10 cellular contexts compared by ENCODE assay signal in the genomic region with DNA sequence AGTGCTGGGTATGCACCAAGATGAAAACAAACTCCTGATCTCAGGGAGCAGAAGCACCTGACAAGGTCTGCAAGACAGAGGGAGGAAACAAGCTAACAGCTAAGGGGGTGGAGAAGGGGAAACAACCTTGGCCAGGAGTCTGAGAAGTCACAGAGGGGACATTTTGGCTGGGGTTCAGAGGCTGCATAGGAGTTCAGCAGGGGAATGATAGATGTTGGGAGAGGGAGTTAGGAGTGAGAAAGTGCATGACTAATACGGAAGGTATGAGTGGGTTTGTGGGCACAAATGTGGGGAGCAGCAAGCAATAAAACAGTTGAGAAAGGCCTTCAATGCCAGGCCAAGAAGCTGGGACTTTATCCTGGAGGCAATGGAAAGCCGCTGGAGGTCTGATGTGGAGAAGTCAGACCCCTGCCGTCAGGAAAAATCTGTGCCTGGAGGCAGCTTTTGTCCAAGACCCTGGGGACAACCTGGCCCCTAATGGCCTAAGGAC. TPM values are rescaled to one million over a fixed set of nuclear protein-coding genes. Genes with fewer than 3 reads are reported as not detected.
A peak's percentile ranks its signal among the peaks of the same experiment; 100 is the strongest.
DNase-seq lines count a peak whose midpoint lies in the region; ATAC-seq, FAIRE-seq and TF ChIP-seq lines count a peak whose summit lies in the region.
"Had no signal": no experiment of that assay in that cellular context is flagged by ENCODE, and none has a peak within 500 bp of the region (broad histone marks: within the 10 kb centered on the region; RNA-seq: fewer than 3 reads in every experiment).

No MANE protein-coding gene starts in this region.

- H3K27ac ChIP-seq in ACC112 (ENCODE audit: low read depth, low read length) (peak overlapping the region; percentile 49), astrocyte (ENCODE audit: low read depth, low read length) (peak overlapping the region; percentile 74), pancreas (peak overlapping the region in 1 of 4 donors; percentile 22)

- H3K27me3 Mint-ChIP-seq in astrocyte (ENCODE audit: low read depth, unreplicated experiment), result no peaks in the 10 kb centered on the region

- no peaks in the 10 kb centered on the region for H3K9me3 Mint-ChIP-seq in astrocyte (ENCODE audit: unreplicated experiment)

- H3K79me2 ChIP-seq in ACC112 (ENCODE audit: control insufficient read depth, insufficient read depth, low read length, unreplicated experiment) (peaks cover 57% of the 10 kb centered on the region), astrocyte (ENCODE audit: insufficient read depth, low read length) (peaks cover 87% of the 10 kb centered on the region)

- FAIRE-seq in astrocyte (lab: Jason Lieb, UNC), result peak; percentile 62
- FAIRE-seq in pancreas (lab: Jason Lieb, UNC), result no peak
- no peak for FAIRE-seq in D721Med (lab: Jason Lieb, UNC)

- WGBS in pancreas, 2 donors, result 77 to 90% methylated on average over 3 of the region's 3 CpGs

- H3K36me3 Mint-ChIP-seq in astrocyte (ENCODE audit: low read depth, unreplicated experiment), result peaks cover 17% of the 10 kb centered on the region

- intact Hi-C loops in pancreas (cut with DNase I), result no loop called here

- in situ Hi-C loops in GM13977 (cut with MboI; ENCODE audit: low pct_unique_long_range_greater_than_20kb, low sequenced_read_pairs, unreplicated experiment), result no loop called here

- H3K36me3 ChIP-seq in ACC112 (ENCODE audit: insufficient read depth, low read length) (peaks cover 18% of the 10 kb centered on the region; the same call in 1 of the 2 replicates), astrocyte (ENCODE audit: insufficient read depth, low read length) (peaks cover 49% of the 10 kb centered on the region), kidney epithelial cell (ENCODE audit: control insufficient read depth, insufficient read depth, low read length) (peaks cover 12% of the 10 kb centered on the region), pancreas (peaks cover 0 to 30% (median 11%) of the 10 kb centered on the region in 3 donors)

- peaks cover 87% of the 10 kb centered on the region for H4K20me1 ChIP-seq in astrocyte (ENCODE audit: insufficient read depth, low read length)

- H3K4me1 ChIP-seq in ACC112 (ENCODE audit: control insufficient read depth, insufficient read depth, low read length, unreplicated experiment), result peaks cover 49% of the 10 kb centered on the region
- H3K4me1 ChIP-seq in astrocyte (ENCODE audit: insufficient read depth, low read length), result peaks cover 53% of the 10 kb centered on the region
- H3K4me1 ChIP-seq in pancreas, result peaks cover 6 to 16% (median 12%) of the 10 kb centered on the region in 3 donors

- peak overlapping the region; percentile 58 for H3K4me2 ChIP-seq in astrocyte (ENCODE audit: low read length)

- peak overlapping the region; percentile 17 for H3K4me3 Mint-ChIP-seq in astrocyte (ENCODE audit: unreplicated experiment)

- TF ChIP-seq CTCF in astrocyte (IDR thresholded peaks at IDR 0.05; ENCODE audit: insufficient read depth, low read depth, low read length), result no peak
- TF ChIP-seq CTCF in kidney epithelial cell (IDR thresholded peaks at IDR 0.05; ENCODE audit: insufficient read depth, low read length, poor library complexity, severe bottlenecking), result no peak
- no peak for TF ChIP-seq CTCF in pancreas (IDR thresholded peaks at IDR 0.05)
- TF ChIP-seq CTCF in D721Med (IDR thresholded peaks at IDR 0.05; ENCODE audit: insufficient read depth, missing control alignments), result no peak
- no peak for TF ChIP-seq CTCF in GM13977 (IDR thresholded peaks at IDR 0.05; ENCODE audit: extremely low read depth, insufficient read depth, missing control alignments)

- H3K4me3 ChIP-seq in ACC112 (ENCODE audit: low read depth, low read length), result no peak overlapping the region
- H3K4me3 ChIP-seq in astrocyte (ENCODE audit: insufficient read depth, low read depth, low read length), result peak overlapping the region; percentile 2
- no peak overlapping the region for H3K4me3 ChIP-seq in kidney epithelial cell (ENCODE audit: low read depth, low read length)
- no peak overlapping the region for H3K4me3 ChIP-seq in pancreas

- H3K9ac ChIP-seq in astrocyte (ENCODE audit: low read length), result peak overlapping the region; percentile 53

- H2AFZ ChIP-seq in ACC112 (ENCODE audit: low read length, unreplicated experiment) (no peak overlapping the region), astrocyte (ENCODE audit: low read depth, low read length) (no peak overlapping the region)

- DNase-seq in HS-27A (ENCODE audit: low read depth), result peak; percentile 92
- peak; percentile 94 for DNase-seq in astrocyte (ENCODE audit: low read depth)
- DNase-seq in kidney epithelial cell (ENCODE audit: low read depth), result peak; percentile 86
- DNase-seq in NCI-H1436 (lab: John Stamatoyannopoulos, UW), result no peak
- DNase-seq in pancreas, result no peak
- DNase-seq in D721Med (ENCODE audit: insufficient read length, low spot score), result no peak
- DNase-seq in GM13977 (ENCODE audit: low spot score), result no peak
- DNase-seq: activated naive CD4-positive, alpha-beta T cell treated with Interleukin-2 at 50 U/mL for 16 hours; DMS 273 treated with DMSO at 0.1 percent for 48 hours had no signal

- H3K27me3 ChIP-seq in ACC112 (ENCODE audit: insufficient read depth, low read length) (no peaks in the 10 kb centered on the region), astrocyte (ENCODE audit: insufficient read depth, low read length) (no peaks in the 10 kb centered on the region), kidney epithelial cell (ENCODE audit: control insufficient read depth, insufficient read depth, low read length) (no peaks in the 10 kb centered on the region), pancreas (no peaks in the 10 kb centered on the region)

- ATAC-seq in pancreas, result no peak

- H3K9me3 ChIP-seq in astrocyte (ENCODE audit: insufficient read depth, low read depth, low read length), result no peaks in the 10 kb centered on the region
- no peaks in the 10 kb centered on the region for H3K9me3 ChIP-seq in pancreas

- H3K4me1 Mint-ChIP-seq in astrocyte (ENCODE audit: low read depth, unreplicated experiment), result peaks cover 34% of the 10 kb centered on the region

- peak overlapping the region; percentile 90 for H3K27ac Mint-ChIP-seq in astrocyte (ENCODE audit: unreplicated experiment)

RNA-seq across cellular contexts. Expression of gene EPHA2, which starts 16.4 kb away (rescaled TPM):
- 117 and 140 TPM in 2 replicates for total RNA-seq in astrocyte
- 211 and 234 TPM in 2 replicates for total RNA-seq in kidney epithelial cell
- total RNA-seq in pancreas, result 10 to 100 TPM in 3 of 6 donors, 1 to 10 TPM in 3; 6.5 to 11.8 (median 10.1) TPM
- polyA plus RNA-seq in pancreas, result 10 to 100 TPM; 13.8 to 17.1 TPM

Comparison
In these comparisons a context has a peak if more than half of its experiments do, and no peak if none do; other contexts are left out.
1. DNase-seq: peak in HS-27A (single experiment), astrocyte (single experiment) and kidney epithelial cell (single experiment); none in NCI-H1436 (single experiment), pancreas (0 of 6), D721Med (single experiment) and GM13977 (single experiment).